Comparison of ENCODE assay signal across 8 cellular contexts in the genomic region with DNA sequence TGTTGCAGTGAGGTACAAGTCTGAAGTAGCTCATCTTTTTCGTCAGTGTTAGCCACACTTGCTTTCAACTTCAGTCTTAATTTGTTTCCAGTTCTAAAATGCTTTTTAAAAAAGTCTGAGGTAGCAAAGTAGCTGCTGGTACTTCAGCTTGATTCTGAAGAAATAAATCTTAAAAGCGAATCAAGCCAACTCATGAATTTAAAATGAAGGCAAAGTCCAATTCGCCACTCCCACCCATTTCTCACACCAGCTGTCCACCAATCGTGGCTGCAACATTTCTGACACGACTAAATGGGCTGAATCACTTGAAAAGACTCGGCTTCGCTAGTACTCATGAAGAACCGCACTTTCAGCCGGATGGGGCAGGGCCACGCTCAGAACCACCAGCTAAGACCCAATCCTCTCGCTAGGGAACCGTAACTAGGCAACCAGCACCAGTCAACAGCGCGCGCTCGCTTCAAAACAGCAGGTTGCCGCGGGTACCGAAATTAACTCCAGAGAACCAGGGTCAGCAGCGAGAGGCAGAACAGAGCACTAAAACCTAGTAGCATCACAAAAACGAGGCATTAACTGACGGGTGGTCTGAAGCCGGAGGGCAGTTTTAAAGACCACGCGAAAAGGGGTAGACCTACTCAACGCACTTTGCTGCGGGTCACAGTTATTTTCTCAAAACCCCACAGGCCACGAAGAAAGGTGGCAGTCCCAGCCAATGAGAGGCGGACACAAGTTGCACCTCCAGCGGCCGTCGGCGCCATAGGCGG. TPM values are rescaled to one million over a fixed set of nuclear protein-coding genes. Genes with fewer than 3 reads are reported as not detected.
A peak's percentile ranks its signal among the peaks of the same experiment; 100 is the strongest.
DNase-seq lines count a peak whose midpoint lies in the region; ATAC-seq and TF ChIP-seq lines count a peak whose summit lies in the region.

No MANE protein-coding gene starts in this region.

- TF ChIP-seq CTCF in glutamatergic neuron (IDR thresholded peaks at IDR 0.05; ENCODE audit: partially characterized antibody, unreplicated experiment): peak; percentile 19
- TF ChIP-seq CTCF in omental fat pad (IDR thresholded peaks at IDR 0.05): peak in 1 of 3 donors; percentile 3
- TF ChIP-seq CTCF in testis (IDR thresholded peaks at IDR 0.05): peak in 2 of 3 experiments; percentile 22 to 32

- peak overlapping the region; percentile 89 to 93 for H3K4me3 ChIP-seq in testis

- DNase-seq in DMS 273 treated with DMSO at 0.1 percent for 48 hours (lab: John Stamatoyannopoulos, UW): peak; percentile 71
- peak; percentile 82 for DNase-seq in activated naive CD8-positive, alpha-beta T cell treated with anti-CD3 and anti-CD28 coated beads for 36 hours
- peak; percentile 63 for DNase-seq in glutamatergic neuron
- DNase-seq in omental fat pad (ENCODE audit: low spot score): peak; percentile 68
- peak; percentile 90 for DNase-seq in testis

- intact Hi-C loops in testis (cut with DNase I; ENCODE audit: low total_unique reads): no loop called here

- H3K36me3 ChIP-seq in KOPT-K1 (ENCODE audit: insufficient read depth, low read length): peaks cover 23% of the 10 kb centered on the region; the same call in 1 of the 2 replicates
- no peaks in the 10 kb centered on the region for H3K36me3 ChIP-seq in testis (ENCODE audit: low read depth, missing control alignments)

- ATAC-seq in GM21723 (IDR thresholded peaks at IDR 0.05; ENCODE audit: unreplicated experiment) (peak; percentile 33), SK-N-SH treated with all-trans-retinoic acid at 6 μM for 48 hours (peak; percentile 62), omental fat pad (ENCODE audit: low FRiP score) (peak; percentile 81)

- peak overlapping the region; percentile 100 for H3K4me3 Mint-ChIP-seq in activated naive CD8-positive, alpha-beta T cell treated with anti-CD3 and anti-CD28 coated beads for 36 hours
- peak overlapping the region; percentile 100 for H3K4me3 Mint-ChIP-seq in glutamatergic neuron (ENCODE audit: unreplicated experiment)

- H3K36me3 Mint-ChIP-seq in activated naive CD8-positive, alpha-beta T cell treated with anti-CD3 and anti-CD28 coated beads for 36 hours: peaks cover 42% of the 10 kb centered on the region
- no peaks in the 10 kb centered on the region for H3K36me3 Mint-ChIP-seq in glutamatergic neuron (ENCODE audit: unreplicated experiment)

- H3K4me1 ChIP-seq in testis: peaks cover 32% of the 10 kb centered on the region

- no peaks in the 10 kb centered on the region for H3K27me3 ChIP-seq in testis

- TF ChIP-seq POLR2A in testis (IDR thresholded peaks at IDR 0.05): no peak

- peak overlapping the region; percentile 99 for H3K27ac ChIP-seq in KOPT-K1 (ENCODE audit: low read depth, low read length, poor library complexity, severe bottlenecking)
- H3K27ac ChIP-seq in testis: peak overlapping the region; percentile 99

- peaks cover 9% of the 10 kb centered on the region for H3K27me3 Mint-ChIP-seq in activated naive CD8-positive, alpha-beta T cell treated with anti-CD3 and anti-CD28 coated beads for 36 hours
- H3K27me3 Mint-ChIP-seq in glutamatergic neuron (ENCODE audit: unreplicated experiment): peaks cover 17% of the 10 kb centered on the region

- H3K9me3 ChIP-seq in KOPT-K1 (ENCODE audit: insufficient read depth, low read length, poor library complexity, severe bottlenecking) (no peaks in the 10 kb centered on the region), testis (no peaks in the 10 kb centered on the region)

- WGBS in testis, 2 donors: 0% methylated on average over 34 of the region's 34 CpGs

- H3K4me1 Mint-ChIP-seq in activated naive CD8-positive, alpha-beta T cell treated with anti-CD3 and anti-CD28 coated beads for 36 hours: peaks cover 52% of the 10 kb centered on the region
- H3K4me1 Mint-ChIP-seq in glutamatergic neuron (ENCODE audit: low read depth, unreplicated experiment): peaks cover 19% of the 10 kb centered on the region

- peak overlapping the region; percentile 100 for H3K27ac Mint-ChIP-seq in activated naive CD8-positive, alpha-beta T cell treated with anti-CD3 and anti-CD28 coated beads for 36 hours
- H3K27ac Mint-ChIP-seq in glutamatergic neuron (ENCODE audit: unreplicated experiment): peak overlapping the region; percentile 100

- H3K9me3 Mint-ChIP-seq in activated naive CD8-positive, alpha-beta T cell treated with anti-CD3 and anti-CD28 coated beads for 36 hours: peaks cover 1% of the 10 kb centered on the region
- H3K9me3 Mint-ChIP-seq in glutamatergic neuron (ENCODE audit: unreplicated experiment): peaks cover 14% of the 10 kb centered on the region

TF ChIP-seq in SK-N-SH treated with all-trans-retinoic acid at 6 μM for 48 hours, 23 proteins besides CTCF, POLR2A, EP300 and RAD21:
- TF ChIP-seq, protein P1, sequence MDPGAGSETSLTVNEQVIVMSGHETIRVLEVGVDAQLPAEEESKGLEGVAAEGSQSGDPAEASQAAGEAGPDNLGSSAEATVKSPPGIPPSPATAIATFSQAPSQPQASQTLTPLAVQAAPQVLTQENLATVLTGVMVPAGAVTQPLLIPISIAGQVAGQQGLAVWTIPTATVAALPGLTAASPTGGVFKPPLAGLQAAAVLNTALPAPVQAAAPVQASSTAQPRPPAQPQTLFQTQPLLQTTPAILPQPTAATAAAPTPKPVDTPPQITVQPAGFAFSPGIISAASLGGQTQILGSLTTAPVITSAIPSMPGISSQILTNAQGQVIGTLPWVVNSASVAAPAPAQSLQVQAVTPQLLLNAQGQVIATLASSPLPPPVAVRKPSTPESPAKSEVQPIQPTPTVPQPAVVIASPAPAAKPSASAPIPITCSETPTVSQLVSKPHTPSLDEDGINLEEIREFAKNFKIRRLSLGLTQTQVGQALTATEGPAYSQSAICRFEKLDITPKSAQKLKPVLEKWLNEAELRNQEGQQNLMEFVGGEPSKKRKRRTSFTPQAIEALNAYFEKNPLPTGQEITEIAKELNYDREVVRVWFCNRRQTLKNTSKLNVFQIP (CRISPR knock-in tag; IDR thresholded peaks at IDR 0.05; ENCODE audit: borderline replicate concordance, low read depth): no peak
- TF ChIP-seq SNAI2 (CRISPR knock-in tag; IDR thresholded peaks at IDR 0.05): no peak

RNA-seq across cellular contexts. Expression of gene BCLAF1, which starts 0.9 kb away (rescaled TPM):
- 100 to 1,000 TPM; 237 to 239 TPM for total RNA-seq in activated naive CD8-positive, alpha-beta T cell treated with anti-CD3 and anti-CD28 coated beads for 36 hours
- total RNA-seq in glutamatergic neuron (ENCODE audit: unreplicated experiment) (179 TPM), omental fat pad (100 to 1,000 TPM in 3 of 4 donors, 10 to 100 TPM in 1; 95.2 to 168 (median 148) TPM), testis (100 to 1,000 TPM; 167 to 188 TPM)
- polyA plus RNA-seq in testis (ENCODE audit: insufficient read depth, low read depth, low replicate concordance): 39.0 TPM

RNA-seq across cellular contexts. Expression of gene MTFR2, which starts 38.6 kb away (rescaled TPM):
- 10 to 100 TPM; 28.4 to 30.0 TPM for total RNA-seq in activated naive CD8-positive, alpha-beta T cell treated with anti-CD3 and anti-CD28 coated beads for 36 hours
- 1.9 TPM for total RNA-seq in glutamatergic neuron (ENCODE audit: unreplicated experiment)
- 1 to 10 TPM in 2 of 4 donors, under 1 TPM in 1, not detected in 1; 0.63 to 4.2 (median 2.5) TPM for total RNA-seq in omental fat pad
- 1 to 10 TPM; 8.3 to 8.8 TPM for total RNA-seq in testis
- polyA plus RNA-seq in testis (ENCODE audit: insufficient read depth, low read depth, low replicate concordance): 21.1 TPM

Comparison
In these comparisons a context has a peak if more than half of its experiments do, and no peak if none do; other contexts are left out.
1. Peak in every context shown above with its lines: DNase-seq, ATAC-seq, H3K4me3 ChIP-seq and H3K27ac ChIP-seq.